In genomic region chr3:100076544-100077529, GRCh38 we compare ENCODE assay signal across 11 cellular contexts. TPM values are rescaled to one million over a fixed set of nuclear protein-coding genes. Genes with fewer than 3 reads are reported as not detected.
DNase-seq lines count a peak whose midpoint lies in the region; ATAC-seq and TF ChIP-seq lines count a peak whose summit lies in the region.
"Had no signal": no experiment of that assay in that cellular context is flagged by ENCODE, and none has a peak within 500 bp of the region (broad histone marks: within the 10 kb centered on the region; RNA-seq: fewer than 3 reads in every experiment).

No MANE protein-coding gene starts in this region.

- H2BK120ac ChIP-seq in mesenchymal stem cell (ENCODE audit: low read depth, low read length), result no peak overlapping the region

- peak overlapping the region in 1 of 2 experiments; percentile 29 for H2BK12ac ChIP-seq in mesenchymal stem cell (ENCODE audit: low read length in 2 of 2)

- WGBS in mesenchymal stem cell, result 31% methylated on average over 6 of the region's 8 CpGs

- H3K9me3 Mint-ChIP-seq in activated T-helper 1 cell treated with anti-CD3 and anti-CD28 coated beads, Interleukin-12 subunit alpha, Interleukin-12 subunit beta, Interleukin-2, Interleukin-4 antibody, amounts not matched to agents 30 ng/mL and 10 ng/mL and 1 ng/mL, durations not matched to agents 14 hours and 24 hours and 36 hours, result peaks cover 8% of the 10 kb centered on the region

- H2AFZ ChIP-seq in mesenchymal stem cell (ENCODE audit: low read depth, low read length) (no peak overlapping the region), MM.1S (ENCODE audit: low read length) (no peak overlapping the region)

- intact Hi-C loops in activated T-helper 1 cell treated with anti-CD3 and anti-CD28 coated beads, Interleukin-12 subunit alpha, Interleukin-12 subunit beta, Interleukin-2, Interleukin-4 antibody, amounts not matched to agents 30 ng/mL and 10 ng/mL and 1 ng/mL, durations not matched to agents 14 hours and 24 hours and 36 hours (cut with micrococcal nuclease), result loop anchor here (1.0 kb wide), 1 partner anchor 9 kb away; no protein-coding TSS in a partner anchor

- H3K4me1 Mint-ChIP-seq in activated T-helper 1 cell treated with anti-CD3 and anti-CD28 coated beads, Interleukin-12 subunit alpha, Interleukin-12 subunit beta, Interleukin-2, Interleukin-4 antibody, amounts not matched to agents 30 ng/mL and 10 ng/mL and 1 ng/mL, durations not matched to agents 14 hours and 24 hours and 36 hours (ENCODE audit: low read depth), result peaks cover 49% of the 10 kb centered on the region

- no peaks in the 10 kb centered on the region for H3K27me3 Mint-ChIP-seq in activated T-helper 1 cell treated with anti-CD3 and anti-CD28 coated beads, Interleukin-12 subunit alpha, Interleukin-12 subunit beta, Interleukin-2, Interleukin-4 antibody, amounts not matched to agents 30 ng/mL and 10 ng/mL and 1 ng/mL, durations not matched to agents 14 hours and 24 hours and 36 hours (ENCODE audit: insufficient read depth)
- H3K27me3 Mint-ChIP-seq: activated CD4-positive, alpha-beta memory T cell treated with anti-CD3 and anti-CD28 coated beads, Interleukin-2, amount 10 ng/mL, durations not matched to agents 7 days and 5 days had no signal

- no peak overlapping the region for H4K91ac ChIP-seq in mesenchymal stem cell (ENCODE audit: low read length)

- H2BK15ac ChIP-seq in mesenchymal stem cell (ENCODE audit: low read depth, poor library complexity, severe bottlenecking), result no peak overlapping the region

- TF ChIP-seq CTCF in thoracic aorta (IDR thresholded peaks at IDR 0.05) (no peak), MM.1S (IDR thresholded peaks at IDR 0.05; ENCODE audit: low read length) (no peak)

- ATAC-seq in thoracic aorta (ENCODE audit: insufficient number of reproducible peaks, low FRiP score, low read depth), result no peak
- no peak for ATAC-seq in HG02884 (IDR thresholded peaks at IDR 0.05; ENCODE audit: unreplicated experiment)
- ATAC-seq in HG03095 (IDR thresholded peaks at IDR 0.05; ENCODE audit: unreplicated experiment), result no peak

- no peak overlapping the region for H3K23ac ChIP-seq in mesenchymal stem cell (ENCODE audit: low read length in 2 of 2)

- no peaks in the 10 kb centered on the region for H3K79me2 ChIP-seq in MM.1S (ENCODE audit: low read length)

- no peak overlapping the region for H3K18ac ChIP-seq in mesenchymal stem cell (ENCODE audit: low read depth in 1 of 2, low read length in 2 of 2)

- H2BK5ac ChIP-seq in mesenchymal stem cell (ENCODE audit: low read depth, low read length, poor library complexity, severe bottlenecking), result no peak overlapping the region

- H3K4me3 Mint-ChIP-seq in activated T-helper 1 cell treated with anti-CD3 and anti-CD28 coated beads, Interleukin-12 subunit alpha, Interleukin-12 subunit beta, Interleukin-2, Interleukin-4 antibody, amounts not matched to agents 30 ng/mL and 10 ng/mL and 1 ng/mL, durations not matched to agents 14 hours and 24 hours and 36 hours, result no peak overlapping the region
- H3K4me3 Mint-ChIP-seq: activated CD4-positive, alpha-beta memory T cell treated with anti-CD3 and anti-CD28 coated beads, Interleukin-2, amount 10 ng/mL, durations not matched to agents 7 days and 5 days had no signal

- H3K27me3 ChIP-seq in mesenchymal stem cell (ENCODE audit: control insufficient read depth in 1 of 2, insufficient read depth in 1 of 2, low read length in 2 of 2) (no peaks in the 10 kb centered on the region), thoracic aorta (replicated peaks; ENCODE audit: insufficient read depth) (no peaks in the 10 kb centered on the region), MM.1S (replicated peaks; ENCODE audit: insufficient read depth, low read length) (no peaks in the 10 kb centered on the region)

- H3K14ac ChIP-seq in mesenchymal stem cell (ENCODE audit: low read length in 2 of 2), result no peak overlapping the region

- H4K8ac ChIP-seq in mesenchymal stem cell (ENCODE audit: low read length), result no peak overlapping the region

- no peak overlapping the region for H3K27ac ChIP-seq in mesenchymal stem cell (ENCODE audit: low read length, poor library complexity, severe bottlenecking)
- H3K27ac ChIP-seq in thoracic aorta, result peak overlapping the region; percentile 31 to 50
- H3K27ac ChIP-seq in MM.1S (ENCODE audit: low read length), result no peak overlapping the region

- no peak overlapping the region for H3K4me2 ChIP-seq in mesenchymal stem cell (ENCODE audit: low read length, poor library complexity, severe bottlenecking)
- no peak overlapping the region for H3K4me2 ChIP-seq in MM.1S (ENCODE audit: low read depth, low read length)

- H3K4me3 ChIP-seq in mesenchymal stem cell (ENCODE audit: insufficient read depth in 1 of 2, low read depth in 1 of 2, low read length in 2 of 2), result peak overlapping the region in 1 of 2 experiments; percentile 31
- H3K4me3 ChIP-seq in thoracic aorta, result no peak overlapping the region
- no peak overlapping the region for H3K4me3 ChIP-seq in MM.1S (ENCODE audit: low read length)
- H3K4me3 ChIP-seq: HAP-1 had no signal

- H3K36me3 ChIP-seq in mesenchymal stem cell (ENCODE audit: control insufficient read depth in 1 of 2, insufficient read depth in 2 of 2, low read depth in 1 of 2, low read length in 2 of 2) (no peaks in the 10 kb centered on the region), thoracic aorta (no peaks in the 10 kb centered on the region), MM.1S (replicated peaks; ENCODE audit: insufficient read depth, low read length) (no peaks in the 10 kb centered on the region)
- H3K36me3 ChIP-seq: HAP-1 had no signal

- H3K9ac ChIP-seq in mesenchymal stem cell (ENCODE audit: low read length) (peak overlapping the region; percentile 31), MM.1S (ENCODE audit: low read length) (no peak overlapping the region)

- no peak for DNase-seq in activated T-helper 1 cell treated with anti-CD3 and anti-CD28 coated beads, Interleukin-12 subunit alpha, Interleukin-12 subunit beta, Interleukin-2, Interleukin-4 antibody, amounts not matched to agents 30 ng/mL and 10 ng/mL and 1 ng/mL, durations not matched to agents 14 hours and 24 hours and 36 hours (ENCODE audit: low spot score)
- peak; percentile 14 to 20 for DNase-seq in erythroblast (lab: John Stamatoyannopoulos, UW)
- peak; percentile 71 for DNase-seq in mesenchymal stem cell
- no peak for DNase-seq in thoracic aorta (ENCODE audit: low spot score)
- DNase-seq in MM.1S, result no peak
- DNase-seq: activated CD4-positive, alpha-beta memory T cell treated with anti-CD3 and anti-CD28 coated beads, Interleukin-2, amount 10 ng/mL, durations not matched to agents 7 days and 5 days; activated naive CD4-positive, alpha-beta T cell treated with Interleukin-2 at 50 U/mL for 16 hours; NCI-H510A treated with DMSO at 0.1 percent for 48 hours had no signal

- H3K9me3 ChIP-seq in mesenchymal stem cell (ENCODE audit: control insufficient read depth, low read length) (no peaks in the 10 kb centered on the region), thoracic aorta (no peaks in the 10 kb centered on the region), MM.1S (replicated peaks; ENCODE audit: insufficient read depth, low read length) (no peaks in the 10 kb centered on the region)
- H3K9me3 ChIP-seq: HAP-1 had no signal

- H3K9me2 ChIP-seq in MM.1S (replicated peaks; ENCODE audit: insufficient read depth, low read length), result no peaks in the 10 kb centered on the region

- peaks cover 12% of the 10 kb centered on the region for H3K36me3 Mint-ChIP-seq in activated T-helper 1 cell treated with anti-CD3 and anti-CD28 coated beads, Interleukin-12 subunit alpha, Interleukin-12 subunit beta, Interleukin-2, Interleukin-4 antibody, amounts not matched to agents 30 ng/mL and 10 ng/mL and 1 ng/mL, durations not matched to agents 14 hours and 24 hours and 36 hours (ENCODE audit: low read depth)

- H4K20me1 ChIP-seq in MM.1S (ENCODE audit: insufficient read depth, low read length), result no peaks in the 10 kb centered on the region

- no peak overlapping the region for H2AK5ac ChIP-seq in mesenchymal stem cell (ENCODE audit: low read length, severe bottlenecking)

- no peaks in the 10 kb centered on the region for H3F3A ChIP-seq in MM.1S (ENCODE audit: insufficient read depth, low read length)

- H3K4me1 ChIP-seq in mesenchymal stem cell (ENCODE audit: control insufficient read depth, insufficient read depth, low read depth, low read length) (peaks cover 4% of the 10 kb centered on the region), thoracic aorta (ENCODE audit: control insufficient read depth in 1 of 2, low read depth in 2 of 2) (peaks cover 21 to 66% of the 10 kb centered on the region in 2 donors), MM.1S (ENCODE audit: low read length) (peaks cover 16% of the 10 kb centered on the region)

- H3K4ac ChIP-seq in mesenchymal stem cell (ENCODE audit: low read depth in 1 of 2, low read length in 2 of 2), result no peak overlapping the region

- peak overlapping the region; percentile 46 for H3K27ac Mint-ChIP-seq in activated T-helper 1 cell treated with anti-CD3 and anti-CD28 coated beads, Interleukin-12 subunit alpha, Interleukin-12 subunit beta, Interleukin-2, Interleukin-4 antibody, amounts not matched to agents 30 ng/mL and 10 ng/mL and 1 ng/mL, durations not matched to agents 14 hours and 24 hours and 36 hours

- no peaks in the 10 kb centered on the region for H3K79me1 ChIP-seq in mesenchymal stem cell (replicated peaks; ENCODE audit: low read length, poor library complexity, severe bottlenecking)

- no peak for TF ChIP-seq POLR2A in erythroblast (IDR thresholded peaks at IDR 0.05; ENCODE audit: low read length)

RNA-seq across cellular contexts. Expression of gene FILIP1L, which starts 37.5 kb away (rescaled TPM):
- total RNA-seq in activated T-helper 1 cell treated with anti-CD3 and anti-CD28 coated beads, Interleukin-12 subunit alpha, Interleukin-12 subunit beta, Interleukin-2, Interleukin-4 antibody, amounts not matched to agents 30 ng/mL and 10 ng/mL and 1 ng/mL, durations not matched to agents 14 hours and 24 hours and 36 hours, result 2.0 and 2.9 TPM in 2 replicates
- polyA plus RNA-seq in mesenchymal stem cell (2013, experiment 1 of 2), result 200 TPM
- polyA plus RNA-seq in mesenchymal stem cell (2013, experiment 2 of 2), result 198 TPM
- total RNA-seq in thoracic aorta, result 100 to 1,000 TPM; 270 to 279 TPM

Comparison
In these comparisons a context has a peak if more than half of its experiments do, and no peak if none do; other contexts are left out.
1. DNase-seq: peak in erythroblast (2 of 2) and mesenchymal stem cell (single experiment); none in activated T-helper 1 cell treated with anti-CD3 and anti-CD28 coated beads, Interleukin-12 subunit alpha, Interleukin-12 subunit beta, Interleukin-2, Interleukin-4 antibody, amounts not matched to agents 30 ng/mL and 10 ng/mL and 1 ng/mL, durations not matched to agents 14 hours and 24 hours and 36 hours (single experiment), thoracic aorta (single experiment) and MM.1S (single experiment).
2. H3K27ac ChIP-seq: peak in thoracic aorta (2 of 2); none in mesenchymal stem cell (single experiment) and MM.1S (single experiment).
3. RNA of gene FILIP1L, which starts 37.5 kb away (total RNA-seq): 270 to 279 TPM in thoracic aorta; 2.0 to 2.9 TPM in activated T-helper 1 cell treated with anti-CD3 and anti-CD28 coated beads, Interleukin-12 subunit alpha, Interleukin-12 subunit beta, Interleukin-2, Interleukin-4 antibody, amounts not matched to agents 30 ng/mL and 10 ng/mL and 1 ng/mL, durations not matched to agents 14 hours and 24 hours and 36 hours; every median in the first group is over 10 times any median in the second.